Comparison of ENCODE assay signal across 8 cellular contexts in genomic region chr1:59013276-59013927, GRCh38.
DNase-seq lines count a peak whose midpoint lies in the region; ATAC-seq and TF ChIP-seq lines count a peak whose summit lies in the region.

No MANE protein-coding gene starts in this region.

- H3K9me3 ChIP-seq in HUES48 (ENCODE audit: control insufficient read depth, insufficient read depth, low read length), result no peaks in the 10 kb centered on the region
- H3K9me3 ChIP-seq in muscle layer of colon (ENCODE audit: low read length), result no peaks in the 10 kb centered on the region

- DNase-seq in Ammon's horn (ENCODE audit: low spot score) (peak; percentile 25), endothelial cell (ENCODE audit: low spot score) (peak; percentile 5), NCI-H526 treated with DMSO at 0.1 percent for 48 hours (lab: John Stamatoyannopoulos, UW) (no peak), GM13977 (ENCODE audit: low spot score) (no peak), NCI-H82 (lab: John Stamatoyannopoulos, UW) (no peak)

- H3K4me1 ChIP-seq in HUES48 (ENCODE audit: control insufficient read depth, insufficient read depth, low read length) (peaks cover 30% of the 10 kb centered on the region), muscle layer of colon (ENCODE audit: insufficient read depth, low read length) (peaks cover 49% of the 10 kb centered on the region)

- TF ChIP-seq CTCF in endothelial cell (IDR thresholded peaks at IDR 0.05; ENCODE audit: unreplicated experiment) (no peak), GM13977 (IDR thresholded peaks at IDR 0.05; ENCODE audit: extremely low read depth, insufficient read depth, missing control alignments) (no peak)

- H3K4me3 ChIP-seq in HUES48 (ENCODE audit: low read depth, low read length) (no peak overlapping the region), muscle layer of colon (ENCODE audit: low read depth in 1 of 2, low read length in 2 of 2) (peak overlapping the region; percentile 4 to 10)

- H3K27me3 Mint-ChIP-seq in endothelial cell (ENCODE audit: unreplicated experiment), result peaks cover 4% of the 10 kb centered on the region

- H3K27ac ChIP-seq in HUES48 (ENCODE audit: low read depth, low read length) (peak overlapping the region; percentile 94), muscle layer of colon (ENCODE audit: low read depth, low read length) (peak overlapping the region; percentile 85)

- in situ Hi-C loops in GM13977 (cut with MboI; ENCODE audit: low pct_unique_long_range_greater_than_20kb, low sequenced_read_pairs, unreplicated experiment), result loop anchor here (25.0 kb wide), 1 partner anchor 201 kb away; no protein-coding TSS in a partner anchor

- ATAC-seq in GM21381 (IDR thresholded peaks at IDR 0.05; ENCODE audit: unreplicated experiment), result peak; percentile 62

- peaks cover under 1% of the 10 kb centered on the region for H3K36me3 Mint-ChIP-seq in endothelial cell (ENCODE audit: low read depth, unreplicated experiment)

- no peak overlapping the region for H3K27ac Mint-ChIP-seq in endothelial cell (ENCODE audit: unreplicated experiment)

- H3K4me1 Mint-ChIP-seq in endothelial cell (ENCODE audit: unreplicated experiment), result peaks cover 14% of the 10 kb centered on the region

- H3K36me3 ChIP-seq in HUES48 (ENCODE audit: control insufficient read depth, insufficient read depth, low read length), result no peaks in the 10 kb centered on the region
- no peaks in the 10 kb centered on the region for H3K36me3 ChIP-seq in muscle layer of colon (ENCODE audit: insufficient read depth, low read length)

- H3K27me3 ChIP-seq in HUES48 (ENCODE audit: control insufficient read depth, insufficient read depth, low read length) (no peaks in the 10 kb centered on the region), muscle layer of colon (ENCODE audit: control insufficient read depth in 1 of 2, insufficient read depth in 2 of 2, low read length in 2 of 2) (no peaks in the 10 kb centered on the region)

- H3K9ac ChIP-seq in HUES48 (ENCODE audit: low read depth, low read length) (peak overlapping the region; percentile 41), muscle layer of colon (ENCODE audit: low read length) (peak overlapping the region; percentile 25)

- H3K4me3 Mint-ChIP-seq in endothelial cell (ENCODE audit: unreplicated experiment), result no peak overlapping the region

- no peaks in the 10 kb centered on the region for H3K9me3 Mint-ChIP-seq in endothelial cell (ENCODE audit: unreplicated experiment)

Comparison
In these comparisons a context has a peak if more than half of its experiments do, and no peak if none do; other contexts are left out.
1. DNase-seq: peak in Ammon's horn (single experiment) and endothelial cell (single experiment); none in NCI-H526 treated with DMSO at 0.1 percent for 48 hours (single experiment), GM13977 (single experiment) and NCI-H82 (single experiment).